8 cellular contexts compared by ENCODE assay signal in genomic region chr3:50436063-50436674, GRCh38.
DNase-seq lines count a peak whose midpoint lies in the region; ATAC-seq and TF ChIP-seq lines count a peak whose summit lies in the region.

No MANE protein-coding gene starts in this region.

- no peak for TF ChIP-seq POLR2A in adrenal gland (IDR thresholded peaks at IDR 0.05)

- CTCF ChIA-PET in T-cell (lab: Charles Lee) = interaction anchor here in 1 of 2 donors (1.4 kb wide), 1 partner anchor 106 kb away, joined by 3 read pairs; no protein-coding TSS in a partner anchor

- H3K36me3 ChIP-seq in adrenal gland (replicated peaks in 1 of 2) (no peaks in the 10 kb centered on the region), hepatocyte (replicated peaks; ENCODE audit: insufficient read depth, low read depth) (no peaks in the 10 kb centered on the region)

- peaks cover 0 to 12% (median 7%) of the 10 kb centered on the region in 3 donors for H3K4me1 Mint-ChIP-seq in T-cell

- H3K9me3 Mint-ChIP-seq in T-cell = no peaks in the 10 kb centered on the region

- no peak overlapping the region for H3K4me2 ChIP-seq in hepatocyte

- POLR2A ChIA-PET in T-cell (lab: Charles Lee) = no interaction called here

- H3K9me2 ChIP-seq in hepatocyte (replicated peaks; ENCODE audit: insufficient read depth) = no peaks in the 10 kb centered on the region

- H3K4me1 ChIP-seq in adrenal gland (replicated peaks in 1 of 2) = no peaks in the 10 kb centered on the region
- no peaks in the 10 kb centered on the region for H3K4me1 ChIP-seq in hepatocyte (ENCODE audit: insufficient read depth)

- no peak overlapping the region for H3K4me3 ChIP-seq in adrenal gland
- no peak overlapping the region for H3K4me3 ChIP-seq in hepatocyte

- no peak overlapping the region for H3K27ac Mint-ChIP-seq in T-cell

- no peak overlapping the region for H3K27ac ChIP-seq in adrenal gland
- no peak overlapping the region for H3K27ac ChIP-seq in hepatocyte

- H2AFZ ChIP-seq in hepatocyte = no peak overlapping the region

- TF ChIP-seq CTCF in adrenal gland (IDR thresholded peaks at IDR 0.05) = peak; percentile 50 to 72 (median 65)
- TF ChIP-seq CTCF in hepatocyte (IDR thresholded peaks at IDR 0.05; ENCODE audit: poor library complexity) = peak; percentile 88

- H3K4me3 Mint-ChIP-seq in T-cell = no peak overlapping the region

- H4K20me1 ChIP-seq in hepatocyte (ENCODE audit: insufficient read depth, poor library complexity, severe bottlenecking) = no peaks in the 10 kb centered on the region

- intact Hi-C loops in adrenal gland (cut with DNase I) = loop anchor here (5.0 kb wide), 2 partner anchors 106 to 111 kb away; no protein-coding TSS in a partner anchor

- H3K27me3 ChIP-seq in adrenal gland (no peaks in the 10 kb centered on the region), hepatocyte (no peaks in the 10 kb centered on the region)

- DNase-seq in ELR (ENCODE audit: low read depth) (peak; percentile 47), HT-29 (ENCODE audit: low spot score) (peak; percentile 53), T-cell (peak; percentile 35 to 82 (median 71)), adrenal gland (peak; percentile 46 to 73 (median 54)), hepatocyte (ENCODE audit: low spot score) (peak; percentile 84)
- DNase-seq in stimulated activated CD4-positive, alpha-beta T cell treated with anti-CD3 and anti-CD28 coated beads, Interleukin-12 subunit alpha, Interleukin-12 subunit beta, amount 100 ng/mL, for 48 hours (ENCODE audit: low read depth in 2 of 3, low spot score in 1 of 3) = peak; percentile 54 to 81 (median 69)

- WGBS in adrenal gland, 4 donors = 20 to 46% (median 25%) methylated on average over 2 to 5 of the region's 5 CpGs
- WGBS in hepatocyte (ENCODE audit: low lambda C conversion rate, missing lambda C conversion rate) = 31% methylated on average over 5 of the region's 5 CpGs

- H3K9me3 ChIP-seq in adrenal gland (replicated peaks in 1 of 3) (no peaks in the 10 kb centered on the region), hepatocyte (ENCODE audit: low read depth) (no peaks in the 10 kb centered on the region)

- H3K79me2 ChIP-seq in hepatocyte = no peaks in the 10 kb centered on the region

- H3K36me3 Mint-ChIP-seq in T-cell = no peaks in the 10 kb centered on the region

- ATAC-seq in T-cell (replicated peaks in 1 of 4) (peak; percentile 82 to 97 (median 89)), GM21529 (IDR thresholded peaks at IDR 0.05; ENCODE audit: unreplicated experiment) (no peak), GM18511 (IDR thresholded peaks at IDR 0.05; ENCODE audit: unreplicated experiment) (no peak)

- H3K27me3 Mint-ChIP-seq in T-cell = peaks cover 0 to 1% of the 10 kb centered on the region in 2 donors

Comparison
In these comparisons a context has a peak if more than half of its experiments do, and no peak if none do; other contexts are left out.
1. ATAC-seq: peak in T-cell (4 of 4); none in GM21529 (single experiment) and GM18511 (single experiment).
2. Peak in every context shown above with its lines, with median percentiles within 50 percentile points of each other: DNase-seq.